In genomic region chr3:189529889-189530288, GRCh38 we compare ENCODE assay signal across 18 cellular contexts.
DNase-seq lines count a peak whose midpoint lies in the region; ATAC-seq and TF ChIP-seq lines count a peak whose summit lies in the region.
"Had no signal": no experiment of that assay in that cellular context is flagged by ENCODE, and none has a peak within 500 bp of the region (broad histone marks: within the 10 kb centered on the region; RNA-seq: fewer than 3 reads in every experiment).

No MANE protein-coding gene starts in this region.

- DNase-seq in activated CD4-positive, alpha-beta T cell treated with anti-CD3 and anti-CD28 coated beads, Interleukin-2, amount 10 ng/mL, durations not matched to agents 24 days and 14 days, result no peak
- DNase-seq in activated CD4-positive, alpha-beta T cell treated with anti-CD3 and anti-CD28 coated beads, Interleukin-2, amount 50 U/mL, for 1 hour, result no peak
- DNase-seq in GM23338 (ENCODE audit: low spot score) (no peak), NOMO-1 (lab: John Stamatoyannopoulos, UW; ENCODE audit: unreplicated experiment in 2 of 2) (no peak)
- DNase-seq in activated CD8-positive, alpha-beta memory T cell treated with anti-CD3 and anti-CD28 coated beads, Interleukin-2, amount 50 U/mL, for 48 hours, result no peak
- DNase-seq: activated CD8-positive, alpha-beta memory T cell treated with anti-CD3 and anti-CD28 coated beads for 24 hours; amniotic stem cell; CD4-positive, alpha-beta memory T cell; EL; NCI-H1092; NCI-H2171; nephron progenitor cell; stimulated activated CD4-positive, alpha-beta T cell treated with anti-CD3 and anti-CD28 coated beads, Interleukin-2, amount 100 ng/mL, for 24 hours; trophoblast cell had no signal

- peaks cover 2% of the 10 kb centered on the region for H3K27me3 Mint-ChIP-seq in activated CD4-positive, alpha-beta T cell treated with anti-CD3 and anti-CD28 coated beads, Interleukin-2, amount 10 ng/mL, durations not matched to agents 24 days and 14 days
- peaks cover 5% of the 10 kb centered on the region for H3K27me3 Mint-ChIP-seq in GM23338 (ENCODE audit: insufficient read depth, low read depth, poor library complexity)
- H3K27me3 Mint-ChIP-seq: CD4-positive, alpha-beta memory T cell; memory B cell had no signal

- no peak overlapping the region for H3K4me3 Mint-ChIP-seq in activated CD4-positive, alpha-beta T cell treated with anti-CD3 and anti-CD28 coated beads, Interleukin-2, amount 10 ng/mL, durations not matched to agents 24 days and 14 days
- H3K4me3 Mint-ChIP-seq in GM23338, result no peak overlapping the region
- H3K4me3 Mint-ChIP-seq: CD4-positive, alpha-beta memory T cell; memory B cell; nephron progenitor cell had no signal

- TF ChIP-seq EP300 in neural cell (conservative IDR thresholded peaks at IDR 0.05; ENCODE audit: poor library complexity, severe bottlenecking), result no peak

- H3K27me3 ChIP-seq in neural cell (ENCODE audit: insufficient read depth, low read depth, low read length) (no peaks in the 10 kb centered on the region), GM23338 (ENCODE audit: insufficient read depth) (no peaks in the 10 kb centered on the region)

- H3K4me2 ChIP-seq in neural cell (ENCODE audit: low read length) (peak overlapping the region; percentile 33), GM23338 (no peak overlapping the region)

- H3K9me2 ChIP-seq in neural cell (ENCODE audit: insufficient read depth, low read length) (no peaks in the 10 kb centered on the region), GM23338 (ENCODE audit: insufficient read depth) (no peaks in the 10 kb centered on the region)

- no peaks in the 10 kb centered on the region for H3K79me2 ChIP-seq in neural cell (replicated peaks; ENCODE audit: insufficient read depth, low read length)
- no peaks in the 10 kb centered on the region for H3K79me2 ChIP-seq in GM23338 (replicated peaks; ENCODE audit: insufficient read depth)

- TF ChIP-seq RAD21 in neural cell (conservative IDR thresholded peaks at IDR 0.05), result no peak

- H3K4me1 Mint-ChIP-seq in activated CD4-positive, alpha-beta T cell treated with anti-CD3 and anti-CD28 coated beads, Interleukin-2, amount 10 ng/mL, durations not matched to agents 24 days and 14 days, result peaks cover 18% of the 10 kb centered on the region
- no peaks in the 10 kb centered on the region for H3K4me1 Mint-ChIP-seq in GM23338
- H3K4me1 Mint-ChIP-seq: memory B cell, nephron progenitor cell had no signal

- H3K4me3 ChIP-seq in neural cell (ENCODE audit: low read length), result no peak overlapping the region
- no peak overlapping the region for H3K4me3 ChIP-seq in GM23338

- no peaks in the 10 kb centered on the region for H3K4me1 ChIP-seq in GM23338 (ENCODE audit: insufficient read depth)

- no peaks in the 10 kb centered on the region for H3K9me3 ChIP-seq in neural cell (ENCODE audit: low read length)

- H3K27ac ChIP-seq in neural cell (ENCODE audit: low read length) (peak overlapping the region; percentile 51), GM23338 (ENCODE audit: low read depth) (no peak overlapping the region)

- peak overlapping the region; percentile 69 for H3K27ac Mint-ChIP-seq in activated CD4-positive, alpha-beta T cell treated with anti-CD3 and anti-CD28 coated beads, Interleukin-2, amount 10 ng/mL, durations not matched to agents 24 days and 14 days
- H3K27ac Mint-ChIP-seq in GM23338, result no peak overlapping the region
- H3K27ac Mint-ChIP-seq: memory B cell, nephron progenitor cell had no signal

- H3K36me3 Mint-ChIP-seq in activated CD4-positive, alpha-beta T cell treated with anti-CD3 and anti-CD28 coated beads, Interleukin-2, amount 10 ng/mL, durations not matched to agents 24 days and 14 days (ENCODE audit: low read depth), result peaks cover 2% of the 10 kb centered on the region
- no peaks in the 10 kb centered on the region for H3K36me3 Mint-ChIP-seq in GM23338 (ENCODE audit: low read depth)
- H3K36me3 Mint-ChIP-seq: CD4-positive, alpha-beta memory T cell; memory B cell had no signal

- TF ChIP-seq CTCF in neural cell (IDR thresholded peaks at IDR 0.05; ENCODE audit: poor library complexity, severe bottlenecking), result no peak
- TF ChIP-seq CTCF in GM23338 (conservative IDR thresholded peaks at IDR 0.05; ENCODE audit: low read depth in 2 of 2), result no peak

- intact Hi-C loops in activated CD4-positive, alpha-beta T cell treated with anti-CD3 and anti-CD28 coated beads, Interleukin-2, amount 10 ng/mL, durations not matched to agents 24 days and 14 days (cut with micrococcal nuclease), result loop anchor here (1.0 to 2.0 kb wide), 4 partner anchors 34 to 257 kb away; no protein-coding TSS in a partner anchor

- no peak overlapping the region for H3K9ac ChIP-seq in neural cell (ENCODE audit: low read length)

- no peak overlapping the region for H2AFZ ChIP-seq in neural cell (ENCODE audit: low read depth, low read length)
- no peak overlapping the region for H2AFZ ChIP-seq in GM23338

- no peaks in the 10 kb centered on the region for H3F3A ChIP-seq in neural cell (ENCODE audit: insufficient read depth, low read length, poor library complexity, severe bottlenecking)
- H3F3A ChIP-seq in GM23338 (replicated peaks; ENCODE audit: low read depth), result no peaks in the 10 kb centered on the region

- no peaks in the 10 kb centered on the region for H3K36me3 ChIP-seq in neural cell (ENCODE audit: insufficient read depth, low read length)
- no peaks in the 10 kb centered on the region for H3K36me3 ChIP-seq in GM23338 (ENCODE audit: insufficient read depth)

- ATAC-seq in GM19463 (IDR thresholded peaks at IDR 0.05; ENCODE audit: unreplicated experiment) (peak; percentile 34), HG03039 (IDR thresholded peaks at IDR 0.05; ENCODE audit: unreplicated experiment) (peak; percentile 18), GM23338 (no peak)

- H4K20me1 ChIP-seq in neural cell (ENCODE audit: insufficient read depth), result no peaks in the 10 kb centered on the region
- H4K20me1 ChIP-seq in GM23338 (replicated peaks; ENCODE audit: insufficient read depth), result no peaks in the 10 kb centered on the region

- H3K9me3 Mint-ChIP-seq in activated CD4-positive, alpha-beta T cell treated with anti-CD3 and anti-CD28 coated beads, Interleukin-2, amount 10 ng/mL, durations not matched to agents 24 days and 14 days, result peaks cover 22% of the 10 kb centered on the region
- H3K9me3 Mint-ChIP-seq in GM23338, result no peaks in the 10 kb centered on the region; the same call in 2 of the 3 replicates

TF ChIP-seq in neural cell, 6 proteins besides CTCF, POLR2A, EP300 and RAD21 (continues in another document):
- TF ChIP-seq TAF1 (IDR thresholded peaks at IDR 0.05; ENCODE audit: low read depth) (no peak), MXI1 (conservative IDR thresholded peaks at IDR 0.05; ENCODE audit: poor library complexity, severe bottlenecking) (no peak), POLR2AphosphoS5 (IDR thresholded peaks at IDR 0.05) (no peak), SMC3 (conservative IDR thresholded peaks at IDR 0.05; ENCODE audit: poor library complexity) (no peak)

TF ChIP-seq in GM23338, 12 proteins besides CTCF, POLR2A, EP300 and RAD21 (continues in another document):
- TF ChIP-seq ETS1 (IDR thresholded peaks at IDR 0.05), result no peak
- TF ChIP-seq NANOG (IDR thresholded peaks at IDR 0.05; ENCODE audit: borderline replicate concordance), result no peak
- TF ChIP-seq EZH2phosphoT487 (IDR thresholded peaks at IDR 0.05; ENCODE audit: unreplicated experiment), result no peak
- TF ChIP-seq EZH2 (IDR thresholded peaks at IDR 0.05; ENCODE audit: low read depth, unreplicated experiment), result no peak
